28 cellular contexts compared by ENCODE assay signal in the genomic region with DNA sequence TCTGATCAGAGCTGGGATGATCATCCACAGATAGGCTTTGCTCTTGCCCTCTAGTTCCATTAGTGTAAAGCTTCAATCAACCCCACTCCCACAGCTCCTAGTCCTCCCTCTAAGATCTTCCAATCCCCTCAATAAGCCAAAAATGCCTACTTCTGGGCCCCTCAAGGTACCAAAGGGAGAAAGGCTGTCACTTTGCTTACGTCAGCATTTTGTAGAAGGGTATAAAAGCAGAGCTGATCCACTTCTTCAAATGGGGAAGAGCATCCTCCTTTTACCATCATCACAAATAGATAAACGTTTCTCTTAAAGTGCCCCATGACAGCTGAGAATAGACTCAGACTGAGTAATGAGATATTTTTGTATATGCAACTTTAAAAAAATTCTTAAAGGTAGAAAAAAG. TPM values are rescaled to one million over a fixed set of nuclear protein-coding genes. Genes with fewer than 3 reads are reported as not detected.
"Had no signal": no experiment of that assay in that cellular context is flagged by ENCODE, and none has a peak within 500 bp of the region (broad histone marks: within the 10 kb centered on the region; RNA-seq: fewer than 3 reads in every experiment).

No MANE protein-coding gene starts in this region.

- H3K4me1 ChIP-seq: adrenal gland, esophagus squamous epithelium had no signal

- DNase-seq: activated CD4-positive, alpha-beta memory T cell treated with anti-CD3 and anti-CD28 coated beads for 36 hours; activated CD4-positive, alpha-beta T cell treated with anti-CD3 and anti-CD28 coated beads for 36 hours; activated CD4-positive, alpha-beta T cell treated with anti-CD3 and anti-CD28 coated beads, Interleukin-2, amount 10 ng/mL, durations not matched to agents 24 days and 14 days; activated CD4-positive, CD25-positive, alpha-beta regulatory T cell; activated CD4-positive, CD25-positive, alpha-beta regulatory T cell treated with anti-CD3 and anti-CD28 coated beads, Interleukin-2, amount 50 U/mL, for 72 hours; activated CD8-positive, alpha-beta memory T cell treated with anti-CD3 and anti-CD28 coated beads, Interleukin-2, amount 10 ng/mL, durations not matched to agents 7 days and 5 days; activated CD8-positive, alpha-beta memory T cell treated with anti-CD3 and anti-CD28 coated beads, Interleukin-2, amount 50 U/mL, for 4 hours; activated CD8-positive, alpha-beta T cell treated with anti-CD3 and anti-CD28 coated beads, Interleukin-2, amount 10 ng/mL, durations not matched to agents 7 days and 5 days; activated effector memory CD4-positive, alpha-beta T cell treated with anti-CD3 and anti-CD28 coated beads, Interleukin-2, amount 50 U/mL, for 16 hours; activated naive CD4-positive, alpha-beta T cell treated with anti-CD3 and anti-CD28 coated beads for 36 hours; activated naive CD8-positive, alpha-beta T cell treated with anti-CD3 and anti-CD28 coated beads for 36 hours; activated naive CD8-positive, alpha-beta T cell treated with anti-CD3 and anti-CD28 coated beads, Interleukin-2, amount 50 U/mL, for 24 hours; activated T-cell treated with anti-CD3 and anti-CD28 coated beads, Interleukin-2, amount 50 U/mL, for 1 hour; activated T-cell treated with anti-CD3 and anti-CD28 coated beads, Interleukin-2, amount 50 U/mL, for 48 hours; adrenal gland; amygdala; aorta; body of pancreas; caudate nucleus; cortex of kidney; dermis blood vessel endothelial cell; effector CD4-positive, alpha-beta T cell; effector memory CD8-positive, alpha-beta T cell; esophagus squamous epithelium; foreskin melanocyte; head of caudate nucleus; T-helper 2 cell had no signal

- FAIRE-seq: colon had no signal

- H3K27me3 ChIP-seq: adrenal gland, body of pancreas had no signal

- H3K9me3 ChIP-seq: adrenal gland, body of pancreas, esophagus squamous epithelium had no signal

- ATAC-seq: activated CD4-positive, alpha-beta T cell treated with anti-CD3 and anti-CD28 coated beads for 36 hours; activated CD8-positive, alpha-beta memory T cell treated with anti-CD3 and anti-CD28 coated beads, Interleukin-2, amount 10 ng/mL, durations not matched to agents 7 days and 5 days; activated CD8-positive, alpha-beta T cell treated with anti-CD3 and anti-CD28 coated beads, Interleukin-2, amount 10 ng/mL, durations not matched to agents 7 days and 5 days; activated naive CD8-positive, alpha-beta T cell treated with anti-CD3 and anti-CD28 coated beads, Interleukin-2, amount 50 U/mL, for 24 hours; body of pancreas; effector memory CD8-positive, alpha-beta T cell had no signal

- H3K36me3 ChIP-seq: adrenal gland, esophagus squamous epithelium had no signal

- H3K27ac ChIP-seq: adrenal gland, body of pancreas, esophagus squamous epithelium had no signal

- H3K4me3 ChIP-seq: adrenal gland, body of pancreas, esophagus squamous epithelium had no signal

RNA-seq across cellular contexts. Expression of a gene that starts 13.1 kb away (rescaled TPM):
- total RNA-seq: activated naive CD4-positive, alpha-beta T cell treated with anti-CD3 and anti-CD28 coated beads for 36 hours had no signal
